In the genomic region with DNA sequence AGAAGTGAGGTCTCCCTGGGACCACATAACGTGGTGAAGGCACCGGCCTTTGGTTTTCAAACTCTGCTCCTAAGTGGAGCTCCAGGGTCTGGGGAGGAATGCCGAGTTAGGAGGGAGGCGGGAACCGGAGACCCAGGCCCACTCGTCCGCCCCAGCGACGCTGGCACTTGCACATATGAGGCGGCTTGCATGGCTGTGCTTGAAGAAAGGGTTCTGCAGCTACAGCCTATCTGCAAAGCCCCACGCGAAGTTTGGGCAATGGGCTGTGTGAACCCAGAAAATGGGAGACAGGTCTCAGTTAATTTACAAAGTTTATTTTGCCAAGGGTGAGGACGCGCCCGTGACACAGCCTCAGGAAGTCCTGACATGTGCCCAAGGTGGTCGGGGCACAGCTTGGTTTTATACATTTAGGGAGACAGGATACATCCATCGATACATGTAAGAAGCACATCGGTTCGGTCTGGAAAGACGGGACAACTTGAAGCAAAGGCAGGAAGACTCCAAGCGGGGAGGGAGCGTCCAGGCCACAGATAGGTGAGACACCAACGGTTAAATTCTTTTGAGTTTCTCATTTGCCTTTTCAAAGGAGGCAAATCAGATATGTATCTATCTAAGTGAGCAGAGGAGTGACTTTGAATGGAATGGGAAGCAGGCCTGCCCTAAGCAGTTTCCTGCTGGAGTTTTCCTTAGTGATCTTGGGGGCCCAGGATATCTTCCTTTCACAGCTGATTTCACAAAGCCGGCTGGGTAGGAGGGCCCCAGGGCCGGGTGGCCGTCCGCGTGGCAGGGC, we compare ENCODE assay signal across 1 cellular context.
TF ChIP-seq lines count a peak whose summit lies in the region.

No MANE protein-coding gene starts in this region.

TF ChIP-seq in HepG2, 621 proteins besides CTCF, POLR2A, EP300 and RAD21 (continued from another document and continues in another):
- TF ChIP-seq, protein P1, sequence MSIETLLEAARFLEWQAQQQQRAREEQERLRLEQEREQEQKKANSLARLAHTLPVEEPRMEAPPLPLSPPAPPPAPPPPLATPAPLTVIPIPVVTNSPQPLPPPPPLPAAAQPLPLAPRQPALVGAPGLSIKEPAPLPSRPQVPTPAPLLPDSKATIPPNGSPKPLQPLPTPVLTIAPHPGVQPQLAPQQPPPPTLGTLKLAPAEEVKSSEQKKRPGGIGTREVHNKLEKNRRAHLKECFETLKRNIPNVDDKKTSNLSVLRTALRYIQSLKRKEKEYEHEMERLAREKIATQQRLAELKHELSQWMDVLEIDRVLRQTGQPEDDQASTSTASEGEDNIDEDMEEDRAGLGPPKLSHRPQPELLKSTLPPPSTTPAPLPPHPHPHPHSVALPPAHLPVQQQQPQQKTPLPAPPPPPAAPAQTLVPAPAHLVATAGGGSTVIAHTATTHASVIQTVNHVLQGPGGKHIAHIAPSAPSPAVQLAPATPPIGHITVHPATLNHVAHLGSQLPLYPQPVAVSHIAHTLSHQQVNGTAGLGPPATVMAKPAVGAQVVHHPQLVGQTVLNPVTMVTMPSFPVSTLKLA (IDR thresholded peaks at IDR 0.05), result no peak
- TF ChIP-seq ZNF737 (CRISPR knock-in tag; IDR thresholded peaks at IDR 0.05; ENCODE audit: borderline replicate concordance) (no peak), SP5 (CRISPR knock-in tag; IDR thresholded peaks at IDR 0.05; ENCODE audit: borderline replicate concordance, low read depth) (no peak), FLYWCH1 (CRISPR knock-in tag; IDR thresholded peaks at IDR 0.05) (no peak), ONECUT2 (CRISPR knock-in tag; IDR thresholded peaks at IDR 0.05) (no peak), HOXA9 (CRISPR knock-in tag; IDR thresholded peaks at IDR 0.05; ENCODE audit: borderline replicate concordance) (no peak), KDM4B (CRISPR knock-in tag; IDR thresholded peaks at IDR 0.05) (no peak), ZNF891 (CRISPR knock-in tag; IDR thresholded peaks at IDR 0.05) (no peak), MBNL3 (CRISPR knock-in tag; conservative IDR thresholded peaks at IDR 0.05) (no peak), ZBTB38 (CRISPR knock-in tag; IDR thresholded peaks at IDR 0.05) (peak; percentile 65; the same call in 1 of the 2 replicates), ZNF383 (CRISPR knock-in tag; IDR thresholded peaks at IDR 0.05; ENCODE audit: borderline replicate concordance) (no peak), ZNF264 (CRISPR knock-in tag; IDR thresholded peaks at IDR 0.05) (no peak), PRMT3 (CRISPR knock-in tag; IDR thresholded peaks at IDR 0.05; ENCODE audit: borderline replicate concordance, low read depth) (no peak), HCFC1 (IDR thresholded peaks at IDR 0.05; ENCODE audit: low read depth, low read length) (no peak), ZNF879 (CRISPR knock-in tag; IDR thresholded peaks at IDR 0.05) (no peak), ZNF44 (CRISPR knock-in tag; IDR thresholded peaks at IDR 0.05) (no peak), MTA3 (CRISPR knock-in tag; IDR thresholded peaks at IDR 0.05) (no peak), MEF2D (CRISPR knock-in tag; IDR thresholded peaks at IDR 0.05) (no peak), PHF8 (CRISPR knock-in tag; IDR thresholded peaks at IDR 0.05) (no peak), ZNF296 (CRISPR knock-in tag; conservative IDR thresholded peaks at IDR 0.05) (no peak), POLR2G (IDR thresholded peaks at IDR 0.05; ENCODE audit: low read depth, low read length) (no peak), ZBTB1 (CRISPR knock-in tag; IDR thresholded peaks at IDR 0.05; ENCODE audit: borderline replicate concordance) (no peak), MXD4 (CRISPR knock-in tag; IDR thresholded peaks at IDR 0.05) (no peak), SOX5 (CRISPR knock-in tag; IDR thresholded peaks at IDR 0.05; ENCODE audit: borderline replicate concordance) (no peak), ZNF253 (CRISPR knock-in tag; IDR thresholded peaks at IDR 0.05; ENCODE audit: borderline replicate concordance) (no peak), ZNF530 (CRISPR knock-in tag; IDR thresholded peaks at IDR 0.05; ENCODE audit: low read depth) (no peak), HOXA5 (CRISPR knock-in tag; IDR thresholded peaks at IDR 0.05) (no peak), ZNF616 (CRISPR knock-in tag; IDR thresholded peaks at IDR 0.05; ENCODE audit: low read depth) (no peak; the same call in 1 of the 2 replicates), ZNF781 (CRISPR knock-in tag; IDR thresholded peaks at IDR 0.05; ENCODE audit: borderline replicate concordance, not compliant biosample characterization) (peak; percentile 4), ZNF773 (CRISPR knock-in tag; IDR thresholded peaks at IDR 0.05; ENCODE audit: borderline replicate concordance) (peak; percentile 7; the same call in 1 of the 2 replicates), ISX (CRISPR knock-in tag; conservative IDR thresholded peaks at IDR 0.05) (no peak), XRCC5 (optimal IDR thresholded peaks at IDR 0.05; ENCODE audit: low read length) (no peak), RBM39 (IDR thresholded peaks at IDR 0.05; ENCODE audit: low read depth, low read length, poor library complexity, severe bottlenecking) (peak; percentile 4), NFKB2 (CRISPR knock-in tag; IDR thresholded peaks at IDR 0.05; ENCODE audit: borderline replicate concordance) (peak; percentile 5; the same call in 1 of the 2 replicates), KDM2A (CRISPR knock-in tag; IDR thresholded peaks at IDR 0.05; ENCODE audit: borderline replicate concordance, low read depth) (no peak), ZNF557 (CRISPR knock-in tag; IDR thresholded peaks at IDR 0.05) (no peak), FOXO1 (CRISPR knock-in tag; IDR thresholded peaks at IDR 0.05) (no peak), ATAD3A (CRISPR knock-in tag; IDR thresholded peaks at IDR 0.05) (no peak), ZNF768 (CRISPR knock-in tag; IDR thresholded peaks at IDR 0.05) (peak; percentile 43; the same call in 1 of the 2 replicates), AKAP8 (CRISPR knock-in tag; IDR thresholded peaks at IDR 0.05) (no peak), NRL (CRISPR knock-in tag; IDR thresholded peaks at IDR 0.05; ENCODE audit: borderline replicate concordance) (0 out of 2 replicates have a peak, but pooled peaks have one; percentile 10)
- TF ChIP-seq, protein P2, sequence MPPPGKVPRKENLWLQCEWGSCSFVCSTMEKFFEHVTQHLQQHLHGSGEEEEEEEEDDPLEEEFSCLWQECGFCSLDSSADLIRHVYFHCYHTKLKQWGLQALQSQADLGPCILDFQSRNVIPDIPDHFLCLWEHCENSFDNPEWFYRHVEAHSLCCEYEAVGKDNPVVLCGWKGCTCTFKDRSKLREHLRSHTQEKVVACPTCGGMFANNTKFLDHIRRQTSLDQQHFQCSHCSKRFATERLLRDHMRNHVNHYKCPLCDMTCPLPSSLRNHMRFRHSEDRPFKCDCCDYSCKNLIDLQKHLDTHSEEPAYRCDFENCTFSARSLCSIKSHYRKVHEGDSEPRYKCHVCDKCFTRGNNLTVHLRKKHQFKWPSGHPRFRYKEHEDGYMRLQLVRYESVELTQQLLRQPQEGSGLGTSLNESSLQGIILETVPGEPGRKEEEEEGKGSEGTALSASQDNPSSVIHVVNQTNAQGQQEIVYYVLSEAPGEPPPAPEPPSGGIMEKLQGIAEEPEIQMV (CRISPR knock-in tag; IDR thresholded peaks at IDR 0.05; ENCODE audit: low read depth), result no peak
- TF ChIP-seq, protein P3, sequence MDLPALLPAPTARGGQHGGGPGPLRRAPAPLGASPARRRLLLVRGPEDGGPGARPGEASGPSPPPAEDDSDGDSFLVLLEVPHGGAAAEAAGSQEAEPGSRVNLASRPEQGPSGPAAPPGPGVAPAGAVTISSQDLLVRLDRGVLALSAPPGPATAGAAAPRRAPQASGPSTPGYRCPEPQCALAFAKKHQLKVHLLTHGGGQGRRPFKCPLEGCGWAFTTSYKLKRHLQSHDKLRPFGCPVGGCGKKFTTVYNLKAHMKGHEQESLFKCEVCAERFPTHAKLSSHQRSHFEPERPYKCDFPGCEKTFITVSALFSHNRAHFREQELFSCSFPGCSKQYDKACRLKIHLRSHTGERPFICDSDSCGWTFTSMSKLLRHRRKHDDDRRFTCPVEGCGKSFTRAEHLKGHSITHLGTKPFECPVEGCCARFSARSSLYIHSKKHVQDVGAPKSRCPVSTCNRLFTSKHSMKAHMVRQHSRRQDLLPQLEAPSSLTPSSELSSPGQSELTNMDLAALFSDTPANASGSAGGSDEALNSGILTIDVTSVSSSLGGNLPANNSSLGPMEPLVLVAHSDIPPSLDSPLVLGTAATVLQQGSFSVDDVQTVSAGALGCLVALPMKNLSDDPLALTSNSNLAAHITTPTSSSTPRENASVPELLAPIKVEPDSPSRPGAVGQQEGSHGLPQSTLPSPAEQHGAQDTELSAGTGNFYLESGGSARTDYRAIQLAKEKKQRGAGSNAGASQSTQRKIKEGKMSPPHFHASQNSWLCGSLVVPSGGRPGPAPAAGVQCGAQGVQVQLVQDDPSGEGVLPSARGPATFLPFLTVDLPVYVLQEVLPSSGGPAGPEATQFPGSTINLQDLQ (CRISPR knock-in tag; IDR thresholded peaks at IDR 0.05), result no peak
- TF ChIP-seq, protein P4, sequence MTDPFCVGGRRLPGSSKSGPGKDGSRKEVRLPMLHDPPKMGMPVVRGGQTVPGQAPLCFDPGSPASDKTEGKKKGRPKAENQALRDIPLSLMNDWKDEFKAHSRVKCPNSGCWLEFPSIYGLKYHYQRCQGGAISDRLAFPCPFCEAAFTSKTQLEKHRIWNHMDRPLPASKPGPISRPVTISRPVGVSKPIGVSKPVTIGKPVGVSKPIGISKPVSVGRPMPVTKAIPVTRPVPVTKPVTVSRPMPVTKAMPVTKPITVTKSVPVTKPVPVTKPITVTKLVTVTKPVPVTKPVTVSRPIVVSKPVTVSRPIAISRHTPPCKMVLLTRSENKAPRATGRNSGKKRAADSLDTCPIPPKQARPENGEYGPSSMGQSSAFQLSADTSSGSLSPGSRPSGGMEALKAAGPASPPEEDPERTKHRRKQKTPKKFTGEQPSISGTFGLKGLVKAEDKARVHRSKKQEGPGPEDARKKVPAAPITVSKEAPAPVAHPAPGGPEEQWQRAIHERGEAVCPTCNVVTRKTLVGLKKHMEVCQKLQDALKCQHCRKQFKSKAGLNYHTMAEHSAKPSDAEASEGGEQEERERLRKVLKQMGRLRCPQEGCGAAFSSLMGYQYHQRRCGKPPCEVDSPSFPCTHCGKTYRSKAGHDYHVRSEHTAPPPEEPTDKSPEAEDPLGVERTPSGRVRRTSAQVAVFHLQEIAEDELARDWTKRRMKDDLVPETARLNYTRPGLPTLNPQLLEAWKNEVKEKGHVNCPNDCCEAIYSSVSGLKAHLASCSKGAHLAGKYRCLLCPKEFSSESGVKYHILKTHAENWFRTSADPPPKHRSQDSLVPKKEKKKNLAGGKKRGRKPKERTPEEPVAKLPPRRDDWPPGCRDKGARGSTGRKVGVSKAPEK (CRISPR knock-in tag; IDR thresholded peaks at IDR 0.05; ENCODE audit: borderline replicate concordance), result no peak
- TF ChIP-seq, protein P5, sequence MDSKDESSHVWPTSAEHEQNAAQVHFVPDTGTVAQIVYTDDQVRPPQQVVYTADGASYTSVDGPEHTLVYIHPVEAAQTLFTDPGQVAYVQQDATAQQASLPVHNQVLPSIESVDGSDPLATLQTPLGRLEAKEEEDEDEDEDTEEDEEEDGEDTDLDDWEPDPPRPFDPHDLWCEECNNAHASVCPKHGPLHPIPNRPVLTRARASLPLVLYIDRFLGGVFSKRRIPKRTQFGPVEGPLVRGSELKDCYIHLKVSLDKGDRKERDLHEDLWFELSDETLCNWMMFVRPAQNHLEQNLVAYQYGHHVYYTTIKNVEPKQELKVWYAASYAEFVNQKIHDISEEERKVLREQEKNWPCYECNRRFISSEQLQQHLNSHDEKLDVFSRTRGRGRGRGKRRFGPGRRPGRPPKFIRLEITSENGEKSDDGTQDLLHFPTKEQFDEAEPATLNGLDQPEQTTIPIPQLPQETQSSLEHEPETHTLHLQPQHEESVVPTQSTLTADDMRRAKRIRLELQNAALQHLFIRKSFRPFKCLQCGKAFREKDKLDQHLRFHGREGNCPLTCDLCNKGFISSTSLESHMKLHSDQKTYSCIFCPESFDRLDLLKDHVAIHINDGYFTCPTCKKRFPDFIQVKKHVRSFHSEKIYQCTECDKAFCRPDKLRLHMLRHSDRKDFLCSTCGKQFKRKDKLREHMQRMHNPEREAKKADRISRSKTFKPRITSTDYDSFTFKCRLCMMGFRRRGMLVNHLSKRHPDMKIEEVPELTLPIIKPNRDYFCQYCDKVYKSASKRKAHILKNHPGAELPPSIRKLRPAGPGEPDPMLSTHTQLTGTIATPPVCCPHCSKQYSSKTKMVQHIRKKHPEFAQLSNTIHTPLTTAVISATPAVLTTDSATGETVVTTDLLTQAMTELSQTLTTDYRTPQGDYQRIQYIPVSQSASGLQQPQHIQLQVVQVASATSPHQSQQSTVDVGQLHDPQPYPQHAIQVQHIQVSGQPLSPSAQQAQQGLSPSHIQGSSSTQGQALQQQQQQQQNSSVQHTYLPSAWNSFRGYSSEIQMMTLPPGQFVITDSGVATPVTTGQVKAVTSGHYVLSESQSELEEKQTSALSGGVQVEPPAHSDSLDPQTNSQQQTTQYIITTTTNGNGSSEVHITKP (CRISPR knock-in tag; IDR thresholded peaks at IDR 0.05; ENCODE audit: low read depth), result no peak
- TF ChIP-seq, protein P6, sequence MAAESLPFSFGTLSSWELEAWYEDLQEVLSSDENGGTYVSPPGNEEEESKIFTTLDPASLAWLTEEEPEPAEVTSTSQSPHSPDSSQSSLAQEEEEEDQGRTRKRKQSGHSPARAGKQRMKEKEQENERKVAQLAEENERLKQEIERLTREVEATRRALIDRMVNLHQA (CRISPR knock-in tag; IDR thresholded peaks at IDR 0.05), result no peak
- TF ChIP-seq, protein P7, sequence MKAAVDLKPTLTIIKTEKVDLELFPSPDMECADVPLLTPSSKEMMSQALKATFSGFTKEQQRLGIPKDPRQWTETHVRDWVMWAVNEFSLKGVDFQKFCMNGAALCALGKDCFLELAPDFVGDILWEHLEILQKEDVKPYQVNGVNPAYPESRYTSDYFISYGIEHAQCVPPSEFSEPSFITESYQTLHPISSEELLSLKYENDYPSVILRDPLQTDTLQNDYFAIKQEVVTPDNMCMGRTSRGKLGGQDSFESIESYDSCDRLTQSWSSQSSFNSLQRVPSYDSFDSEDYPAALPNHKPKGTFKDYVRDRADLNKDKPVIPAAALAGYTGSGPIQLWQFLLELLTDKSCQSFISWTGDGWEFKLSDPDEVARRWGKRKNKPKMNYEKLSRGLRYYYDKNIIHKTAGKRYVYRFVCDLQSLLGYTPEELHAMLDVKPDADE (CRISPR knock-in tag; IDR thresholded peaks at IDR 0.05), result no peak; the same call in 1 of the 2 replicates
- TF ChIP-seq, protein P8, sequence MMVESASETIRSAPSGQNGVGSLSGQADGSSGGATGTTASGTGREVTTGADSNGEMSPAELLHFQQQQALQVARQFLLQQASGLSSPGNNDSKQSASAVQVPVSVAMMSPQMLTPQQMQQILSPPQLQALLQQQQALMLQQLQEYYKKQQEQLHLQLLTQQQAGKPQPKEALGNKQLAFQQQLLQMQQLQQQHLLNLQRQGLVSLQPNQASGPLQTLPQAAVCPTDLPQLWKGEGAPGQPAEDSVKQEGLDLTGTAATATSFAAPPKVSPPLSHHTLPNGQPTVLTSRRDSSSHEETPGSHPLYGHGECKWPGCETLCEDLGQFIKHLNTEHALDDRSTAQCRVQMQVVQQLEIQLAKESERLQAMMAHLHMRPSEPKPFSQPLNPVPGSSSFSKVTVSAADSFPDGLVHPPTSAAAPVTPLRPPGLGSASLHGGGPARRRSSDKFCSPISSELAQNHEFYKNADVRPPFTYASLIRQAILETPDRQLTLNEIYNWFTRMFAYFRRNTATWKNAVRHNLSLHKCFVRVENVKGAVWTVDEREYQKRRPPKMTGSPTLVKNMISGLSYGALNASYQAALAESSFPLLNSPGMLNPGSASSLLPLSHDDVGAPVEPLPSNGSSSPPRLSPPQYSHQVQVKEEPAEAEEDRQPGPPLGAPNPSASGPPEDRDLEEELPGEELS (CRISPR knock-in tag; IDR thresholded peaks at IDR 0.05), result no peak
